Comparison of ENCODE assay signal across 2 cellular contexts in genomic region chr6:114939630-114940029, GRCh38.
TF ChIP-seq lines count a peak whose summit lies in the region.

No MANE protein-coding gene starts in this region.

TF ChIP-seq in HepG2, 621 proteins besides CTCF, POLR2A, EP300 and RAD21 (continued from another document):
- TF ChIP-seq MAFK (conservative IDR thresholded peaks at IDR 0.05 in 1 of 2, IDR thresholded peaks at IDR 0.05 in 1 of 2; ENCODE audit: low read length in 2 of 2), result peak; percentile 92 to 96
- no peak for TF ChIP-seq SP2 (CRISPR knock-in tag; IDR thresholded peaks at IDR 0.05)
- peak; percentile 95 for TF ChIP-seq MAFF (IDR thresholded peaks at IDR 0.05; ENCODE audit: low read depth, low read length)

TF ChIP-seq in K562, 482 proteins besides CTCF, POLR2A, EP300 and RAD21 (continued from another document):
- TF ChIP-seq C11orf30 (IDR thresholded peaks at IDR 0.05; ENCODE audit: low read depth) (peak; percentile 31; the same call in 1 of the 2 replicates), SIX5 (IDR thresholded peaks at IDR 0.05; ENCODE audit: borderline replicate concordance in 1 of 2, insufficient read depth in 1 of 2, low read depth in 1 of 2, low read length in 2 of 2) (no peak), MAFK (IDR thresholded peaks at IDR 0.05; ENCODE audit: low read length) (peak; percentile 79)
